2 cellular contexts compared by ENCODE assay signal in genomic region chrX:46260502-46260901, GRCh38.
TF ChIP-seq lines count a peak whose summit lies in the region.

No MANE protein-coding gene starts in this region.

TF ChIP-seq in Ishikawa, 13 proteins besides CTCF, POLR2A, EP300 and RAD21 (continued from another document):
- no peak for TF ChIP-seq ZBTB7A (IDR thresholded peaks at IDR 0.05; ENCODE audit: low read depth)
- TF ChIP-seq EGR1 (IDR thresholded peaks at IDR 0.05): no peak

TF ChIP-seq in HEK293T, 16 proteins besides CTCF, POLR2A, EP300 and RAD21 (continued from another document):
- no peak for TF ChIP-seq PKNOX1 (IDR thresholded peaks at IDR 0.05)
- no peak for TF ChIP-seq NFRKB (IDR thresholded peaks at IDR 0.05)
- no peak for TF ChIP-seq ELF4 (IDR thresholded peaks at IDR 0.05)
